ENCODE assay signal across 1 cellular context in the genomic region with DNA sequence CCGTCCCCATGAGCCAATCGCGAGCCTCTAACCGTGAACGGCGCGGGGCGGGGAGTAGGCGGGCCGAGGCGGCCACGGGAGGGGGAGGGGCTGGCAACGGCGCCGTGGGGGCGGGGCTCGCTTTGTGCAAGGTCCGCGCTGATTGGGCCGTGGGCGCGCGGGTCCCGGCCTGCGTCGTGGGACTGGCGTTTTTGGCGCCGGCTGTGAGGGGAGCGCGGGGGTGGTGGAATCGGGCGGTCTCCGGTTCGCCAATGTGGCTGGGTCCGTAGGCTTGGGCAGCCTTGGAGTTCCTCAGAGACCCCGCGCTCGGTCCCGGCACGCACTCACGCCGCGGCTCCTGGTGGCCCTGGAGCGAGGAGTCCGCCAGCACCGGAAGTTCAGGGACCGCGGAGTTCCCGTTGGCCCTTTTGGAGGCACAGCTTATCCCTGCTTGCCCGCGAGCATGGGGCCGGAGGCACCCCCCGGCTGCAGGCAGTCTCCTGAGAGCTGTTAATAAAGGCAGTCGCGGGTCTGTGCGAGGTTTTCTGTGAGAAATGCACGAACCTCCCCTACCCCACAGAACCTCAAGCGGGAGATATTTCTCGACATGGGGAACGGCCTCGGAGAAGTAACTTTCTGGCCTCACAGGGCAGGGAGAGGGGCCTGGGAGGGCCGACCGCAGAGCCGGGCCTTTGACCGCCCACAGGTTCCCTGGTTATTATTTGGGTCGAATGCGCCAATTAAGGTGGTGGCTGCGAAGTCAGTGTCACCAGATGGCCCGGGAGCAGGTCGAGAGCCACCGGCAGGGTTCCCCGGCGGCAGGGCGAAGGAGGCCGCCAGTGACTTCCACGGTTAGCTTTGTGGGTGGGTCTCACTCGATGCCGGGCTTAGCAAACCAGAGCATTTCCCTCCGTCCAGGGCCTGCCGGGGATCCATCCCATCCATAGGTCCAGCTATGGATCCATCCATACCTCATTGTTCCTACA.
TF ChIP-seq lines count a peak whose summit lies in the region.

No MANE protein-coding gene starts in this region.

TF ChIP-seq in HepG2, 621 proteins besides CTCF, POLR2A, EP300 and RAD21 (continued from another document and continues in another):
- TF ChIP-seq, protein P1, sequence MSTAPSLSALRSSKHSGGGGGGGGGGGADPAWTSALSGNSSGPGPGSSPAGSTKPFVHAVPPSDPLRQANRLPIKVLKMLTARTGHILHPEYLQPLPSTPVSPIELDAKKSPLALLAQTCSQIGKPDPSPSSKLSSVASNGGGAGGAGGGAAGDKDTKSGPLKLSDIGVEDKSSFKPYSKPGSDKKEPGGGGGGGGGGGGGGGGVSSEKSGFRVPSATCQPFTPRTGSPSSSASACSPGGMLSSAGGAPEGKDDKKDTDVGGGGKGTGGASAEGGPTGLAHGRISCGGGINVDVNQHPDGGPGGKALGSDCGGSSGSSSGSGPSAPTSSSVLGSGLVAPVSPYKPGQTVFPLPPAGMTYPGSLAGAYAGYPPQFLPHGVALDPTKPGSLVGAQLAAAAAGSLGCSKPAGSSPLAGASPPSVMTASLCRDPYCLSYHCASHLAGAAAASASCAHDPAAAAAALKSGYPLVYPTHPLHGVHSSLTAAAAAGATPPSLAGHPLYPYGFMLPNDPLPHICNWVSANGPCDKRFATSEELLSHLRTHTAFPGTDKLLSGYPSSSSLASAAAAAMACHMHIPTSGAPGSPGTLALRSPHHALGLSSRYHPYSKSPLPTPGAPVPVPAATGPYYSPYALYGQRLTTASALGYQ (CRISPR knock-in tag; IDR thresholded peaks at IDR 0.05) = no peak; the same call in none of the 2 replicates
- no peak; the same call in 1 of the 2 replicates for TF ChIP-seq ZNF331 (CRISPR knock-in tag; IDR thresholded peaks at IDR 0.05)
- peak; percentile 53 for TF ChIP-seq ASH2L (IDR thresholded peaks at IDR 0.05; ENCODE audit: insufficient read length, low read depth, low read length)
- TF ChIP-seq MXI1 (IDR thresholded peaks at IDR 0.05; ENCODE audit: borderline replicate concordance, low read depth, low read length) = no peak; the same call in none of the 3 replicates
- no peak for TF ChIP-seq ZSCAN31 (CRISPR knock-in tag; IDR thresholded peaks at IDR 0.05; ENCODE audit: low read depth)
- TF ChIP-seq, protein P2, sequence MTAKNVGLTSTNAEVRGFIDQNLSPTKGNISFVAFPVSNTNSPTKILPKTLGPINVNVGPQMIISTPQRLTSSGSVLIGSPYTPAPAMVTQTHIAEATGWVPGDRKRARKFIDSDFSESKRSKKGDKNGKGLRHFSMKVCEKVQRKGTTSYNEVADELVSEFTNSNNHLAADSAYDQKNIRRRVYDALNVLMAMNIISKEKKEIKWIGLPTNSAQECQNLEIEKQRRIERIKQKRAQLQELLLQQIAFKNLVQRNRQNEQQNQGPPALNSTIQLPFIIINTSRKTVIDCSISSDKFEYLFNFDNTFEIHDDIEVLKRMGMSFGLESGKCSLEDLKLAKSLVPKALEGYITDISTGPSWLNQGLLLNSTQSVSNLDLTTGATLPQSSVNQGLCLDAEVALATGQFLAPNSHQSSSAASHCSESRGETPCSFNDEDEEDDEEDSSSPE (CRISPR knock-in tag; IDR thresholded peaks at IDR 0.05) = peak; percentile 92
- 0 out of 2 replicates have a peak, but pooled peaks have one; percentile 89 for TF ChIP-seq RFXANK (CRISPR knock-in tag; IDR thresholded peaks at IDR 0.05)
- TF ChIP-seq, protein P3, sequence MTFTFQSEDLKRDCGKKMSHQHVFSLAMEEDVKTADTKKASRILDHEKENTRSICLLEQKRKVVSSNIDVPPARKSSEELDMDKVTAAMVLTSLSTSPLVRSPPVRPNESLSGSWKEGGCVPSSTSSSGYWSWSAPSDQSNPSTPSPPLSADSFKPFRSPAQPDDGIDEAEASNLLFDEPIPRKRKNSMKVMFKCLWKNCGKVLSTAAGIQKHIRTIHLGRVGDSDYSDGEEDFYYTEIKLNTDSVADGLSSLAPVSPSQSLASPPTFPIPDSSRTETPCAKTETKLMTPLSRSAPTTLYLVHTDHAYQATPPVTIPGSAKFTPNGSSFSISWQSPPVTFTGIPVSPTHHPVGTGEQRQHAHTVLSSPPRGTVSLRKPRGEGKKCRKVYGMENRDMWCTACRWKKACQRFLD (CRISPR knock-in tag; IDR thresholded peaks at IDR 0.05; ENCODE audit: borderline replicate concordance) = 0 out of 2 replicates have a peak, but pooled peaks have one; percentile 25
- TF ChIP-seq IKZF1 (IDR thresholded peaks at IDR 0.05) = no peak
- TF ChIP-seq ZNF564 (CRISPR knock-in tag; IDR thresholded peaks at IDR 0.05) = peak; percentile 72; the same call in 1 of the 2 replicates
- TF ChIP-seq, protein P4, sequence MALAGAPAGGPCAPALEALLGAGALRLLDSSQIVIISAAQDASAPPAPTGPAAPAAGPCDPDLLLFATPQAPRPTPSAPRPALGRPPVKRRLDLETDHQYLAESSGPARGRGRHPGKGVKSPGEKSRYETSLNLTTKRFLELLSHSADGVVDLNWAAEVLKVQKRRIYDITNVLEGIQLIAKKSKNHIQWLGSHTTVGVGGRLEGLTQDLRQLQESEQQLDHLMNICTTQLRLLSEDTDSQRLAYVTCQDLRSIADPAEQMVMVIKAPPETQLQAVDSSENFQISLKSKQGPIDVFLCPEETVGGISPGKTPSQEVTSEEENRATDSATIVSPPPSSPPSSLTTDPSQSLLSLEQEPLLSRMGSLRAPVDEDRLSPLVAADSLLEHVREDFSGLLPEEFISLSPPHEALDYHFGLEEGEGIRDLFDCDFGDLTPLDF (CRISPR knock-in tag; IDR thresholded peaks at IDR 0.05) = peak; percentile 85
- TF ChIP-seq, protein P5, sequence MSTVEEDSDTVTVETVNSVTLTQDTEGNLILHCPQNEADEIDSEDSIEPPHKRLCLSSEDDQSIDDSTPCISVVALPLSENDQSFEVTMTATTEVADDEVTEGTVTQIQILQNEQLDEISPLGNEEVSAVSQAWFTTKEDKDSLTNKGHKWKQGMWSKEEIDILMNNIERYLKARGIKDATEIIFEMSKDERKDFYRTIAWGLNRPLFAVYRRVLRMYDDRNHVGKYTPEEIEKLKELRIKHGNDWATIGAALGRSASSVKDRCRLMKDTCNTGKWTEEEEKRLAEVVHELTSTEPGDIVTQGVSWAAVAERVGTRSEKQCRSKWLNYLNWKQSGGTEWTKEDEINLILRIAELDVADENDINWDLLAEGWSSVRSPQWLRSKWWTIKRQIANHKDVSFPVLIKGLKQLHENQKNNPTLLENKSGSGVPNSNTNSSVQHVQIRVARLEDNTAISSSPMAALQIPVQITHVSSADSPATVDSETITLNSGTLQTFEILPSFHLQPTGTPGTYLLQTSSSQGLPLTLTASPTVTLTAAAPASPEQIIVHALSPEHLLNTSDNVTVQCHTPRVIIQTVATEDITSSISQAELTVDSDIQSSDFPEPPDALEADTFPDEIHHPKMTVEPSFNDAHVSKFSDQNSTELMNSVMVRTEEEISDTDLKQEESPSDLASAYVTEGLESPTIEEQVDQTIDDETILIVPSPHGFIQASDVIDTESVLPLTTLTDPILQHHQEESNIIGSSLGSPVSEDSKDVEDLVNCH (CRISPR knock-in tag; IDR thresholded peaks at IDR 0.05) = no peak
- TF ChIP-seq ZNF569 (CRISPR knock-in tag; IDR thresholded peaks at IDR 0.05; ENCODE audit: borderline replicate concordance) = no peak
- peak; percentile 38; the same call in 1 of the 2 replicates for TF ChIP-seq SMYD3 (CRISPR knock-in tag; IDR thresholded peaks at IDR 0.05)
- TF ChIP-seq, protein P6, sequence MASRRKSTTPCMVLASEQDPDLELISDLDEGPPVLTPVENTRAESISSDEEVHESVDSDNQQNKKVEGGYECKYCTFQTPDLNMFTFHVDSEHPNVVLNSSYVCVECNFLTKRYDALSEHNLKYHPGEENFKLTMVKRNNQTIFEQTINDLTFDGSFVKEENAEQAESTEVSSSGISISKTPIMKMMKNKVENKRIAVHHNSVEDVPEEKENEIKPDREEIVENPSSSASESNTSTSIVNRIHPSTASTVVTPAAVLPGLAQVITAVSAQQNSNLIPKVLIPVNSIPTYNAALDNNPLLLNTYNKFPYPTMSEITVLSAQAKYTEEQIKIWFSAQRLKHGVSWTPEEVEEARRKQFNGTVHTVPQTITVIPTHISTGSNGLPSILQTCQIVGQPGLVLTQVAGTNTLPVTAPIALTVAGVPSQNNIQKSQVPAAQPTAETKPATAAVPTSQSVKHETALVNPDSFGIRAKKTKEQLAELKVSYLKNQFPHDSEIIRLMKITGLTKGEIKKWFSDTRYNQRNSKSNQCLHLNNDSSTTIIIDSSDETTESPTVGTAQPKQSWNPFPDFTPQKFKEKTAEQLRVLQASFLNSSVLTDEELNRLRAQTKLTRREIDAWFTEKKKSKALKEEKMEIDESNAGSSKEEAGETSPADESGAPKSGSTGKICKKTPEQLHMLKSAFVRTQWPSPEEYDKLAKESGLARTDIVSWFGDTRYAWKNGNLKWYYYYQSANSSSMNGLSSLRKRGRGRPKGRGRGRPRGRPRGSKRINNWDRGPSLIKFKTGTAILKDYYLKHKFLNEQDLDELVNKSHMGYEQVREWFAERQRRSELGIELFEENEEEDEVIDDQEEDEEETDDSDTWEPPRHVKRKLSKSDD (CRISPR knock-in tag; IDR thresholded peaks at IDR 0.05; ENCODE audit: low read depth) = 0 out of 2 replicates have a peak, but pooled peaks have one; percentile 18
- peak; percentile 31; the same call in 1 of the 2 replicates for TF ChIP-seq KDM4B (CRISPR knock-in tag; IDR thresholded peaks at IDR 0.05)
- peak; percentile 76; the same call in 1 of the 2 replicates for TF ChIP-seq ZNF446 (CRISPR knock-in tag; IDR thresholded peaks at IDR 0.05)
- TF ChIP-seq SRSF9 (IDR thresholded peaks at IDR 0.05; ENCODE audit: borderline replicate concordance, insufficient read depth, low read depth, low read length, poor library complexity, severe bottlenecking) = no peak
- peak; percentile 60 for TF ChIP-seq GABPA (IDR thresholded peaks at IDR 0.05; ENCODE audit: low read depth, low read length)
- peak; percentile 85 for TF ChIP-seq GABPA (CRISPR knock-in tag; IDR thresholded peaks at IDR 0.05; ENCODE audit: low read depth)
- TF ChIP-seq, protein P7, sequence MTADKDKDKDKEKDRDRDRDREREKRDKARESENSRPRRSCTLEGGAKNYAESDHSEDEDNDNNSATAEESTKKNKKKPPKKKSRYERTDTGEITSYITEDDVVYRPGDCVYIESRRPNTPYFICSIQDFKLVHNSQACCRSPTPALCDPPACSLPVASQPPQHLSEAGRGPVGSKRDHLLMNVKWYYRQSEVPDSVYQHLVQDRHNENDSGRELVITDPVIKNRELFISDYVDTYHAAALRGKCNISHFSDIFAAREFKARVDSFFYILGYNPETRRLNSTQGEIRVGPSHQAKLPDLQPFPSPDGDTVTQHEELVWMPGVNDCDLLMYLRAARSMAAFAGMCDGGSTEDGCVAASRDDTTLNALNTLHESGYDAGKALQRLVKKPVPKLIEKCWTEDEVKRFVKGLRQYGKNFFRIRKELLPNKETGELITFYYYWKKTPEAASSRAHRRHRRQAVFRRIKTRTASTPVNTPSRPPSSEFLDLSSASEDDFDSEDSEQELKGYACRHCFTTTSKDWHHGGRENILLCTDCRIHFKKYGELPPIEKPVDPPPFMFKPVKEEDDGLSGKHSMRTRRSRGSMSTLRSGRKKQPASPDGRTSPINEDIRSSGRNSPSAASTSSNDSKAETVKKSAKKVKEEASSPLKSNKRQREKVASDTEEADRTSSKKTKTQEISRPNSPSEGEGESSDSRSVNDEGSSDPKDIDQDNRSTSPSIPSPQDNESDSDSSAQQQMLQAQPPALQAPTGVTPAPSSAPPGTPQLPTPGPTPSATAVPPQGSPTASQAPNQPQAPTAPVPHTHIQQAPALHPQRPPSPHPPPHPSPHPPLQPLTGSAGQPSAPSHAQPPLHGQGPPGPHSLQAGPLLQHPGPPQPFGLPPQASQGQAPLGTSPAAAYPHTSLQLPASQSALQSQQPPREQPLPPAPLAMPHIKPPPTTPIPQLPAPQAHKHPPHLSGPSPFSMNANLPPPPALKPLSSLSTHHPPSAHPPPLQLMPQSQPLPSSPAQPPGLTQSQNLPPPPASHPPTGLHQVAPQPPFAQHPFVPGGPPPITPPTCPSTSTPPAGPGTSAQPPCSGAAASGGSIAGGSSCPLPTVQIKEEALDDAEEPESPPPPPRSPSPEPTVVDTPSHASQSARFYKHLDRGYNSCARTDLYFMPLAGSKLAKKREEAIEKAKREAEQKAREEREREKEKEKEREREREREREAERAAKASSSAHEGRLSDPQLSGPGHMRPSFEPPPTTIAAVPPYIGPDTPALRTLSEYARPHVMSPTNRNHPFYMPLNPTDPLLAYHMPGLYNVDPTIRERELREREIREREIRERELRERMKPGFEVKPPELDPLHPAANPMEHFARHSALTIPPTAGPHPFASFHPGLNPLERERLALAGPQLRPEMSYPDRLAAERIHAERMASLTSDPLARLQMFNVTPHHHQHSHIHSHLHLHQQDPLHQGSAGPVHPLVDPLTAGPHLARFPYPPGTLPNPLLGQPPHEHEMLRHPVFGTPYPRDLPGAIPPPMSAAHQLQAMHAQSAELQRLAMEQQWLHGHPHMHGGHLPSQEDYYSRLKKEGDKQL (CRISPR knock-in tag; IDR thresholded peaks at IDR 0.05; ENCODE audit: low read depth) = 0 out of 2 replicates have a peak, but pooled peaks have one; percentile 25
